ENCODE assay signal across 8 cellular contexts in genomic region chr6:88983532-88983931, GRCh38. TPM values are rescaled to one million over a fixed set of nuclear protein-coding genes. Genes with fewer than 3 reads are reported as not detected.
DNase-seq lines count a peak whose midpoint lies in the region; ATAC-seq, FAIRE-seq and TF ChIP-seq lines count a peak whose summit lies in the region.

No MANE protein-coding gene starts in this region.

- H3K4me1 ChIP-seq in GM12878 (ENCODE audit: control insufficient read depth, insufficient read depth, low read length) (no peaks in the 10 kb centered on the region; the same call in 1 of the 2 replicates), right lobe of liver (peaks cover 0 to 6% (median 3%) of the 10 kb centered on the region in 4 donors), neuronal stem cell (ENCODE audit: control insufficient read depth in 2 of 2, insufficient read depth in 1 of 2, low read depth in 1 of 2, low read length in 2 of 2) (no peaks in the 10 kb centered on the region)

- peaks cover 14% of the 10 kb centered on the region for H3K4me1 Mint-ChIP-seq in Calu3 (ENCODE audit: low read depth, unreplicated experiment)

- H3K14ac ChIP-seq in neuronal stem cell (ENCODE audit: low read length), result no peak overlapping the region

- TF ChIP-seq CTCF in Calu3 (IDR thresholded peaks at IDR 0.05; ENCODE audit: unreplicated experiment), result peak; percentile 46
- TF ChIP-seq CTCF in GM12878 (IDR thresholded peaks at IDR 0.05 in 2 of 3, conservative IDR thresholded peaks at IDR 0.05 in 1 of 3; ENCODE audit: control insufficient read depth in 2 of 3, extremely low read depth in 1 of 3, insufficient read depth in 1 of 3, low read depth in 3 of 3, low read length in 3 of 3), result peak; percentile 23 to 53 (median 38); a peak in 5 of 6 replicates
- peak; percentile 54 to 78 (median 58) for TF ChIP-seq CTCF in right lobe of liver (IDR thresholded peaks at IDR 0.05)

- H3K4me3 Mint-ChIP-seq in Calu3 (ENCODE audit: low read depth, unreplicated experiment), result no peak overlapping the region

- no peak for FAIRE-seq in GM12878 (lab: Jason Lieb, UNC)

- TF ChIP-seq POLR2A in GM12878 (IDR thresholded peaks at IDR 0.05; ENCODE audit: low read depth, low read length), result no peak
- no peak for TF ChIP-seq POLR2A in right lobe of liver (IDR thresholded peaks at IDR 0.05)

- H3K4me2 ChIP-seq in GM12878 (ENCODE audit: control insufficient read depth, insufficient read depth), result no peak overlapping the region
- no peak overlapping the region for H3K4me2 ChIP-seq in neuronal stem cell (ENCODE audit: insufficient read depth, low read length, poor library complexity, severe bottlenecking)

- RAD21 ChIA-PET in GM12878 (lab: Charles Lee; ENCODE audit: unreplicated experiment), result interaction anchor here (0.6 to 1.8 kb wide), 14 partner anchors 11 to 389 kb away, joined by 3 to 14 read pairs (median 4); no protein-coding TSS in a partner anchor

- H3K4ac ChIP-seq in neuronal stem cell (ENCODE audit: low read length), result no peak overlapping the region

- no peak overlapping the region for H3K27ac Mint-ChIP-seq in Calu3 (ENCODE audit: unreplicated experiment)

- H2BK12ac ChIP-seq in neuronal stem cell (ENCODE audit: low read length), result no peak overlapping the region

- H3K4me3 ChIP-seq in GM12878 (no peak overlapping the region), right lobe of liver (no peak overlapping the region), neuronal stem cell (ENCODE audit: low read length in 2 of 2) (no peak overlapping the region)

- H3K27ac ChIP-seq in GM12878 (ENCODE audit: control insufficient read depth, insufficient read depth), result no peak overlapping the region
- H3K27ac ChIP-seq in right lobe of liver, result peak overlapping the region; percentile 16 to 45 (median 30)
- no peak overlapping the region for H3K27ac ChIP-seq in neuronal stem cell (replicated peaks; ENCODE audit: low read length)

- no peaks in the 10 kb centered on the region for H3K79me1 ChIP-seq in neuronal stem cell (ENCODE audit: low read depth, low read length)

- H2AK5ac ChIP-seq in neuronal stem cell (ENCODE audit: low read depth, low read length), result no peak overlapping the region

- no peak overlapping the region for H2AFZ ChIP-seq in GM12878 (ENCODE audit: control insufficient read depth, low read depth, low read length)
- H2AFZ ChIP-seq in neuronal stem cell (ENCODE audit: low read length), result no peak overlapping the region

- no peak overlapping the region for H3K18ac ChIP-seq in neuronal stem cell (ENCODE audit: low read length)

- no peaks in the 10 kb centered on the region for H3K9me3 ChIP-seq in GM12878 (replicated peaks; ENCODE audit: control insufficient read depth, insufficient read depth, low read length)
- H3K9me3 ChIP-seq in right lobe of liver, result no peaks in the 10 kb centered on the region
- H3K9me3 ChIP-seq in neuronal stem cell (replicated peaks in 1 of 2; ENCODE audit: control insufficient read depth in 2 of 2, insufficient read depth in 1 of 2, low read depth in 1 of 2, low read length in 2 of 2), result no peaks in the 10 kb centered on the region

- H3K9ac ChIP-seq in GM12878 (ENCODE audit: control insufficient read depth, insufficient read depth, low read length) (no peak overlapping the region), neuronal stem cell (ENCODE audit: low read depth, low read length, poor library complexity) (no peak overlapping the region)

- no peak overlapping the region for H3K23ac ChIP-seq in neuronal stem cell (ENCODE audit: low read depth, low read length, poor library complexity)

- H2BK120ac ChIP-seq in neuronal stem cell (ENCODE audit: low read depth, low read length), result no peak overlapping the region

- no peak overlapping the region for H4K8ac ChIP-seq in neuronal stem cell (ENCODE audit: low read depth, low read length)

- ATAC-seq in GM12878 (peak; percentile 67), right lobe of liver (peak; percentile 65 to 83 (median 80)), HG03280 (IDR thresholded peaks at IDR 0.05; ENCODE audit: unreplicated experiment) (no peak), GM21360 (IDR thresholded peaks at IDR 0.05; ENCODE audit: unreplicated experiment) (no peak)

- CTCF ChIA-PET in Calu3 (lab: Charles Lee) (interaction anchor here (0.9 to 3.2 kb wide), 7 partner anchors 96 to 388 kb away, joined by 3 to 38 read pairs (median 11); partner anchors contain the start of gene PNRC1), GM12878 (lab: Yijun Ruan, JAX) (interaction anchor here (0.5 to 3.7 kb wide), 37 partner anchors 8 to 772 kb away, joined by 3 to 55 read pairs (median 4); partner anchors contain the start of genes ANKRD6, PM20D2, PNRC1 and RNGTT)

- H3K9me3 Mint-ChIP-seq in Calu3 (ENCODE audit: low read depth, unreplicated experiment), result no peaks in the 10 kb centered on the region

- H2BK5ac ChIP-seq in neuronal stem cell (ENCODE audit: low read length), result no peak overlapping the region

- H3K27me3 ChIP-seq in GM12878 (replicated peaks in 1 of 2; ENCODE audit: control insufficient read depth in 2 of 2, insufficient read depth in 2 of 2, low read length in 1 of 2) (no peaks in the 10 kb centered on the region), right lobe of liver (no peaks in the 10 kb centered on the region), neuronal stem cell (ENCODE audit: control insufficient read depth in 3 of 3, insufficient read depth in 3 of 3, low read depth in 1 of 3, low read length in 3 of 3) (no peaks in the 10 kb centered on the region)

- in situ Hi-C loops in GM12878 (cut with MboI), result loop anchor here (5.0 kb wide), 2 partner anchors 259 to 629 kb away; no protein-coding TSS in a partner anchor

- no peaks in the 10 kb centered on the region for H3K36me3 ChIP-seq in GM12878 (ENCODE audit: control insufficient read depth in 2 of 2, insufficient read depth in 2 of 2, low read length in 1 of 2)
- no peaks in the 10 kb centered on the region for H3K36me3 ChIP-seq in right lobe of liver
- no peaks in the 10 kb centered on the region for H3K36me3 ChIP-seq in neuronal stem cell (replicated peaks in 1 of 2; ENCODE audit: control insufficient read depth in 2 of 2, insufficient read depth in 2 of 2, low read length in 2 of 2)

- no peaks in the 10 kb centered on the region for H3K27me3 Mint-ChIP-seq in Calu3 (ENCODE audit: unreplicated experiment)

- H4K20me1 ChIP-seq in GM12878 (ENCODE audit: control insufficient read depth, insufficient read depth), result no peaks in the 10 kb centered on the region

- SMC1A ChIA-PET in GM12878 (lab: Charles Lee; ENCODE audit: uncharacterized antibody, unreplicated experiment), result interaction anchor here (0.6 to 3.9 kb wide), 21 partner anchors 8 to 1586 kb away, joined by 3 to 28 read pairs (median 5); partner anchors contain the start of gene PNRC1

- H4K91ac ChIP-seq in neuronal stem cell (ENCODE audit: low read depth, low read length, poor library complexity), result no peak overlapping the region

- BruUV-seq in Calu3 (replicated peaks; lab: Mats Ljungman, UMichigan) (no TSS peak), GM12878 (replicated peaks; lab: Mats Ljungman, UMichigan) (no TSS peak)

- no peak for TF ChIP-seq EP300 in GM12878 (IDR thresholded peaks at IDR 0.05; ENCODE audit: borderline replicate concordance in 1 of 2, control insufficient read depth in 1 of 2, low read depth in 2 of 2, low read length in 2 of 2)

- intact Hi-C loops in Calu3 (cut with micrococcal nuclease; ENCODE audit: unreplicated experiment), result loop anchor here (2.0 kb wide), 2 partner anchors 101 to 385 kb away; no protein-coding TSS in a partner anchor
- intact Hi-C loops in GM12878 (cut with micrococcal nuclease; ENCODE audit: unreplicated experiment), result loop anchor here (2.0 to 5.0 kb wide), 4 partner anchors 139 to 629 kb away; partner anchors contain the start of gene UBE2J1
- intact Hi-C loops in right lobe of liver (cut with DNase I), result no loop called here

- TF ChIP-seq RAD21 in GM12878 (IDR thresholded peaks at IDR 0.05; ENCODE audit: insufficient read depth, low read depth, low read length), result peak; percentile 31; the same call in 1 of the 2 replicates

- H3K79me2 ChIP-seq in GM12878 (ENCODE audit: control insufficient read depth, insufficient read depth, low read length), result no peaks in the 10 kb centered on the region

- no peak overlapping the region for H2BK15ac ChIP-seq in neuronal stem cell (ENCODE audit: low read length)

- 63% methylated on average over 4 of the region's 4 CpGs for WGBS in GM12878 (ENCODE audit: insufficient coverage, insufficient replicate concordance, low lambda C conversion rate, missing lambda C conversion rate)
- WGBS in right lobe of liver (ENCODE audit: insufficient coverage, low coverage, low lambda C conversion rate, missing lambda C conversion rate), result 29% methylated on average over 2 of the region's 4 CpGs
- WGBS in neuronal stem cell (ENCODE audit: extremely low coverage in 2 of 2, insufficient read length in 2 of 2, insufficient replicate concordance in 1 of 2), 2 donors, result no CpG with 5 or more reads among the region's 4 CpGs

- POLR2A ChIA-PET in GM12878 (lab: Charles Lee), result interaction anchor here (1.1 kb wide), 1 partner anchor 11 kb away, joined by 3 read pairs; no protein-coding TSS in a partner anchor

- DNase-seq in Calu3, result peak; percentile 51
- DNase-seq in LHCN-M2 (ENCODE audit: low read depth), result peak; percentile 44
- no peak for DNase-seq in GM12878 (ENCODE audit: low read depth, low spot score)
- DNase-seq in right lobe of liver, result peak in 1 of 3 donors; percentile 57
- DNase-seq in NCI-H2029 (lab: John Stamatoyannopoulos, UW), result no peak
- DNase-seq in neuronal stem cell (ENCODE audit: low spot score), result no peak

- H3K36me3 Mint-ChIP-seq in Calu3 (ENCODE audit: insufficient read depth, unreplicated experiment), result no peaks in the 10 kb centered on the region

RNA-seq across cellular contexts. Expression of gene RNGTT, which starts 20.1 kb away (rescaled TPM):
- total RNA-seq in Calu3 (2022) (19.4 and 21.2 TPM in 2 replicates), LHCN-M2 (2014; rRNA removed) (29.0 and 31.5 TPM in 2 replicates), GM12878 (2014; rRNA removed) (24.0 and 30.5 TPM in 2 replicates), GM12878 (2014; rRNA removed; fragmentation: Illumina TruSeq; extraction: Trizol) (30.4 TPM in 2 replicates), GM12878 (2021) (18.8 and 21.4 TPM in 2 replicates), right lobe of liver (10 to 100 TPM in 2 of 6 experiments, 1 to 10 TPM in 4; 5.7 to 11.2 (median 6.5) TPM)
- polyA plus RNA-seq in LHCN-M2 (2012), result 5.5 TPM
- 118 TPM in 2 replicates for total RNA-seq in GM12878 (2013; cell fraction: nucleolus; rRNA removed)
- polyA plus RNA-seq in GM12878 (2011; ENCODE audit: low read depth), result 8.3 TPM
- polyA plus RNA-seq in GM12878 (2011; rRNA removed) (20.9 and 29.5 TPM in 2 replicates), GM12878 (2014; fragmentation: Illumina TruSeq; extraction: Trizol) (23.1 and 30.2 TPM in 2 replicates), GM12878 (2014; fragmentation: Nextera tagmentation; extraction: Ambion mirVana) (10 to 100 TPM in 1 of 2 experiments, 1 to 10 TPM in 1; 7.7 to 11.0 TPM), GM12878 (2014; rRNA removed) (12.0 and 15.0 TPM in 2 replicates), GM12878 (2016; fragmentation: Nextera tagmentation; extraction: Ambion mirVana) (10 to 100 TPM; 23.2 to 28.2 TPM)
- polyA plus RNA-seq in GM12878 (2011; cell fraction: cytosol; rRNA removed), result 7.4 and 8.6 TPM in 2 replicates
- polyA plus RNA-seq in GM12878 (2011; cell fraction: nucleus; rRNA removed), result 10.6 and 12.5 TPM in 2 replicates
- 13.7 and 16.6 TPM in 2 replicates for polyA plus RNA-seq in GM12878 (2012)
- 18.5 and 21.4 TPM in 2 replicates for polyA minus RNA-seq in GM12878 (2011; rRNA and poly(A)+ RNA removed)
- 5.6 and 7.2 TPM in 2 replicates for polyA minus RNA-seq in GM12878 (2011; cell fraction: cytosol; rRNA and poly(A)+ RNA removed)
- polyA minus RNA-seq in GM12878 (2011; cell fraction: nucleus; rRNA and poly(A)+ RNA removed), result 19.9 and 33.9 TPM in 2 replicates
- 14.2 TPM for polyA plus RNA-seq in neuronal stem cell (2013, experiment 1 of 2)
- 14.7 TPM for polyA plus RNA-seq in neuronal stem cell (2013, experiment 2 of 2)

Comparison
In these comparisons a context has a peak if more than half of its experiments do, and no peak if none do; other contexts are left out.
1. DNase-seq: peak in Calu3 (single experiment) and LHCN-M2 (single experiment); none in GM12878 (single experiment), NCI-H2029 (single experiment) and neuronal stem cell (single experiment).
2. ATAC-seq: peak in GM12878 (single experiment) and right lobe of liver (4 of 4); none in HG03280 (single experiment) and GM21360 (single experiment).
3. H3K27ac ChIP-seq: peak in right lobe of liver (3 of 3); none in GM12878 (single experiment) and neuronal stem cell (single experiment).
4. intact Hi-C loops: an anchor here in Calu3 (2.0 kb wide) and GM12878 (2.0 to 5.0 kb wide); none called in right lobe of liver.
5. Peak in every context shown above with its lines, with median percentiles within 50 percentile points of each other: CTCF ChIP-seq.